In the genomic region with DNA sequence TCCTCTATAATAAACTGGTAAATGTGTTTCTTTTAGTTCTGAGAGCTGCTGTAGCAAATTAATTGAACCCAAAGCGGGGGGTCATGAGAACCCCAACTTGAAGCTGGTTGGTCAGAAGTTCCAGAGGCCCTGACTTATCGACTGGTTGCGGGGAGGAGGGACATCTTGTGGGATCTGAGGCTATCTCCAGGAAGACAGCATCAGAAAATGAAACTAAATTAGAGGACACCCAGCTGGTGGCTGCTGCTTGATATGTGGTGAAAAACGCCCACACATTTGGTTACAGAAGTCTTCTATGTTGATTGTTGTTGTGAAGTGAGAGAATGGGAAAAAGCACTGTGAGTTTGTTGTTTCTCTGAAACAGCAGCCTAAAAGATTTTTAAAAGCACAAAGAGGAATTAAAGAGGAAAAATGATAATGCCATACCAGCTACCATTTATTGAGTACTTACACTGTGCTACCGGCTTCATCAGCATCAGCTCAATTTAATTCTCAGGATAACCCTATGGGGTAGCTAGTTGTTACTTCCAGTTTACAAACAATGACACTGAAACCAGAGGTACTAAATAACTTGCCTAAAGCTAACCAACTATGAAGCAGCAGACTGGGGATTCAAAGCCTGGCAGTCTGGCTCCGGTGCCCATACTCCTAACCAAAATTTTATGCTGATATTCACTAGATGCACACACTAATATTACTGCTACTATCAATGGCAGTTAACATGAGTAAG, we compare ENCODE assay signal across 10 cellular contexts. TPM values are rescaled to one million over a fixed set of nuclear protein-coding genes. Genes with fewer than 3 reads are reported as not detected.
A peak's percentile ranks its signal among the peaks of the same experiment; 100 is the strongest.
DNase-seq lines count a peak whose midpoint lies in the region; ATAC-seq and TF ChIP-seq lines count a peak whose summit lies in the region.
"Had no signal": no experiment of that assay in that cellular context is flagged by ENCODE, and none has a peak within 500 bp of the region (broad histone marks: within the 10 kb centered on the region; RNA-seq: fewer than 3 reads in every experiment).

No MANE protein-coding gene starts in this region.

- H3K4me3 Mint-ChIP-seq in activated naive CD8-positive, alpha-beta T cell: peak overlapping the region; percentile 0

- no peak overlapping the region for H3K4me3 ChIP-seq in gastroesophageal sphincter

- ATAC-seq in GM19043 (IDR thresholded peaks at IDR 0.05; ENCODE audit: low read depth, unreplicated experiment) (peak; percentile 63), HG03060 (IDR thresholded peaks at IDR 0.05; ENCODE audit: low read depth, unreplicated experiment) (peak; percentile 65), gastroesophageal sphincter (no peak), left lobe of liver (no peak), HG03378 (IDR thresholded peaks at IDR 0.05; ENCODE audit: unreplicated experiment) (no peak)

- WGBS in gastroesophageal sphincter (ENCODE audit: low coverage in 1 of 2), 2 donors: 61 to 88% methylated on average over 2 to 6 of the region's 6 CpGs

- H3K9me3 Mint-ChIP-seq in activated naive CD8-positive, alpha-beta T cell (ENCODE audit: low read depth): no peaks in the 10 kb centered on the region

- H3K4me1 Mint-ChIP-seq in activated naive CD8-positive, alpha-beta T cell (ENCODE audit: low read depth): peaks cover 56% of the 10 kb centered on the region

- peaks cover 19% of the 10 kb centered on the region for H3K36me3 Mint-ChIP-seq in activated naive CD8-positive, alpha-beta T cell

- H3K27me3 ChIP-seq in gastroesophageal sphincter: no peaks in the 10 kb centered on the region

- no peak for TF ChIP-seq EP300 in gastroesophageal sphincter (IDR thresholded peaks at IDR 0.05)

- TF ChIP-seq CTCF in gastroesophageal sphincter (IDR thresholded peaks at IDR 0.05): no peak

- H3K36me3 ChIP-seq in gastroesophageal sphincter: peaks cover 15 to 100% of the 10 kb centered on the region in 2 donors

- peak; percentile 9 for DNase-seq in Ammon's horn (ENCODE audit: low spot score)
- no peak for DNase-seq in NK-92 (lab: John Stamatoyannopoulos, UW; ENCODE audit: unreplicated experiment)
- DNase-seq in left lobe of liver (ENCODE audit: low spot score): no peak
- DNase-seq: Calu3, SHP77 treated with DMSO at 0.1 percent for 48 hours had no signal

- H3K27ac ChIP-seq in gastroesophageal sphincter: no peak overlapping the region

- peaks cover 0 to 49% (median 1%) of the 10 kb centered on the region in 3 donors for H3K4me1 ChIP-seq in gastroesophageal sphincter

- peak overlapping the region; percentile 70 for H3K27ac Mint-ChIP-seq in activated naive CD8-positive, alpha-beta T cell

- no peaks in the 10 kb centered on the region for H3K27me3 Mint-ChIP-seq in activated naive CD8-positive, alpha-beta T cell

- TF ChIP-seq POLR2A in gastroesophageal sphincter (IDR thresholded peaks at IDR 0.05): no peak

- no peaks in the 10 kb centered on the region for H3K9me3 ChIP-seq in gastroesophageal sphincter

RNA-seq across cellular contexts. Expression of gene DDX24, which starts 24.3 kb away (rescaled TPM):
- total RNA-seq in gastroesophageal sphincter (100 to 1,000 TPM; 182 to 252 (median 201) TPM), left lobe of liver (54.2 TPM)

RNA-seq across cellular contexts. Expression of gene IFI27L1, which starts 24.4 kb away (rescaled TPM):
- 1 to 10 TPM; 3.4 to 9.3 (median 7.4) TPM for total RNA-seq in gastroesophageal sphincter
- 5.9 TPM for total RNA-seq in left lobe of liver

RNA-seq across cellular contexts. Expression of gene OTUB2, which starts 30.6 kb away (rescaled TPM):
- total RNA-seq in gastroesophageal sphincter: under 1 TPM; 0.16 to 0.84 (median 0.65) TPM
- total RNA-seq in left lobe of liver: 1.1 TPM

RNA-seq across cellular contexts. Expression of gene IFI27, which starts 53.8 kb away (rescaled TPM):
- total RNA-seq in gastroesophageal sphincter (100 to 1,000 TPM in 3 of 4 donors, 10 to 100 TPM in 1; 61.2 to 247 (median 175) TPM), left lobe of liver (20.4 TPM)

RNA-seq across cellular contexts. Expression of gene CCDC197, which starts 59.6 kb away (rescaled TPM):
- total RNA-seq in gastroesophageal sphincter: not detected
- not detected for total RNA-seq in left lobe of liver
- total RNA-seq: Calu3 had no signal

Comparison
In these comparisons a context has a peak if more than half of its experiments do, and no peak if none do; other contexts are left out.
1. ATAC-seq: peak in GM19043 (single experiment) and HG03060 (single experiment); none in gastroesophageal sphincter (single experiment), left lobe of liver (single experiment) and HG03378 (single experiment).